ENCODE assay signal across 10 cellular contexts in the genomic region with DNA sequence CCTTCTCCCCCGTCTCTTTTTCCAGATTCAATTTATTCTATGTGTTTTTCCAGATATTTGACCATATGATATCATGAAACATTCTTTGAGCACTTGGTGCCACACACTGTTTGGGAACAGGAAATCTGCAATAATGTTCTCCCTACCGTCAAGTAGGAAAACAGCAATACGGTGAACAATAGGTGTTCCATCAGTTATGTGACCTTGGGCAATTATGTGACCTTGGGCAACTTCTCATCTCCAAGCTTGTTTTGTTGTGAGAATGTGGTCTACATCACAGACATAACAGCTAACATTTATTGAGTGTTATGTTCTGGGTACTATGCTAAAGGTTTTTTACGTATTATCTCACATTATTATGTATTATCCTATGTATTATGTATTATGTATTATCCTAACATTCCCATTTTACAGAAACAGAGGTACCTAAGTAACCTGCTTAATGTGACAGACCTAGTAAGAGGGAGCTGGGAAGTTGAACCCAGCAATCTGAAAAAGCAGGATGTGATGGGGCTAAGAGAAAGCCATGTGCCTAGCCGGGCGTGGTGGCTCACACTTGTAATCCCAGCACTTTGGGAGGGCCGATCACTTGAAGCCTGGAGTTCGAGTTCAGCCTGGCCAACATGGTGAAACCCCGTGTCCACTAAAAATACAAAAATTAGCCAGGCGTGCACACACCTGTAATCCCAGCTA. TPM values are rescaled to one million over a fixed set of nuclear protein-coding genes. Genes with fewer than 3 reads are reported as not detected.
DNase-seq lines count a peak whose midpoint lies in the region; ATAC-seq, FAIRE-seq and TF ChIP-seq lines count a peak whose summit lies in the region.
"Had no signal": no experiment of that assay in that cellular context is flagged by ENCODE, and none has a peak within 500 bp of the region (broad histone marks: within the 10 kb centered on the region; RNA-seq: fewer than 3 reads in every experiment).

No MANE protein-coding gene starts in this region.

- H3K4me1 ChIP-seq in mesodermal cell (ENCODE audit: control insufficient read depth, insufficient read depth, low read length, poor library complexity, severe bottlenecking), result peaks cover 19% of the 10 kb centered on the region

- H3K4me1 Mint-ChIP-seq in stimulated activated naive CD8-positive, alpha-beta T cell treated with anti-CD3 and anti-CD28 coated beads, Interleukin-15, Interleukin-2, amounts not matched to agents 100 ng/mL and 50 ng/mL, for 24 hours (ENCODE audit: low read depth), result peaks cover 49% of the 10 kb centered on the region

- no peaks in the 10 kb centered on the region for H3K27me3 Mint-ChIP-seq in stimulated activated naive CD8-positive, alpha-beta T cell treated with anti-CD3 and anti-CD28 coated beads, Interleukin-15, Interleukin-2, amounts not matched to agents 100 ng/mL and 50 ng/mL, for 24 hours

- ATAC-seq in stimulated activated naive CD8-positive, alpha-beta T cell treated with anti-CD3 and anti-CD28 coated beads, Interleukin-15, Interleukin-2, amounts not matched to agents 100 U/mL and 50 U/mL, for 24 hours, result no peak

- H3K27ac Mint-ChIP-seq in stimulated activated naive CD8-positive, alpha-beta T cell treated with anti-CD3 and anti-CD28 coated beads, Interleukin-15, Interleukin-2, amounts not matched to agents 100 ng/mL and 50 ng/mL, for 24 hours, result peak overlapping the region; percentile 99

- no peak for DNase-seq in stimulated activated naive CD8-positive, alpha-beta T cell treated with anti-CD3 and anti-CD28 coated beads, Interleukin-15, Interleukin-2, amounts not matched to agents 100 U/mL and 50 U/mL, for 24 hours
- DNase-seq in astrocyte of the spinal cord (ENCODE audit: low read depth, low spot score) (no peak), frontal cortex (ENCODE audit: low spot score in 2 of 2) (no peak), D341Med (ENCODE audit: low spot score) (no peak), NOMO-1 treated with dmso at 0.1 percent for 144 hours (lab: John Stamatoyannopoulos, UW; ENCODE audit: unreplicated experiment) (no peak), DMS 273 treated with DMSO at 0.1 percent for 48 hours (lab: John Stamatoyannopoulos, UW) (no peak)
- DNase-seq: central memory CD4-positive, alpha-beta T cell; NCI-H1694 had no signal

- in situ Hi-C loops in astrocyte of the spinal cord (cut with HindIII; ENCODE audit: low sequenced_read_pairs), result loop anchor here (10.0 kb wide), 1 partner anchor 177 kb away; no protein-coding TSS in a partner anchor

- H3K4me3 ChIP-seq in astrocyte of the spinal cord (ENCODE audit: low read depth, low read length) (peak overlapping the region; percentile 53), mesodermal cell (ENCODE audit: extremely low read depth, insufficient read depth, low read length, poor library complexity, severe bottlenecking) (peak overlapping the region; percentile 59)

- H3K36me3 Mint-ChIP-seq in stimulated activated naive CD8-positive, alpha-beta T cell treated with anti-CD3 and anti-CD28 coated beads, Interleukin-15, Interleukin-2, amounts not matched to agents 100 ng/mL and 50 ng/mL, for 24 hours (ENCODE audit: low read depth), result peaks cover 27% of the 10 kb centered on the region

- no peak for FAIRE-seq in frontal cortex (lab: Jason Lieb, UNC)

- H3K9me3 Mint-ChIP-seq in stimulated activated naive CD8-positive, alpha-beta T cell treated with anti-CD3 and anti-CD28 coated beads, Interleukin-15, Interleukin-2, amounts not matched to agents 100 ng/mL and 50 ng/mL, for 24 hours, result no peaks in the 10 kb centered on the region

- no peak for TF ChIP-seq CTCF in astrocyte of the spinal cord (IDR thresholded peaks at IDR 0.05; ENCODE audit: low read depth, low read length)

- H3K36me3 ChIP-seq in mesodermal cell (ENCODE audit: control insufficient read depth, insufficient read depth, low read length), result peaks cover 30% of the 10 kb centered on the region

- H3K4me3 Mint-ChIP-seq in stimulated activated naive CD8-positive, alpha-beta T cell treated with anti-CD3 and anti-CD28 coated beads, Interleukin-15, Interleukin-2, amounts not matched to agents 100 ng/mL and 50 ng/mL, for 24 hours, result peak overlapping the region; percentile 97

- H3K9me3 ChIP-seq in mesodermal cell (ENCODE audit: control insufficient read depth, low read length), result no peaks in the 10 kb centered on the region

- WGBS in mesodermal cell (ENCODE audit: insufficient coverage in 2 of 2), 2 experiments, result 95 to 96% methylated on average over 6 to 8 of the region's 10 CpGs

- no peak overlapping the region for H3K27ac ChIP-seq in mesodermal cell (ENCODE audit: low read depth, low read length, severe bottlenecking)

RNA-seq across cellular contexts. Expression of a gene that starts 1.2 kb away (rescaled TPM):
- 55.4 TPM for polyA plus RNA-seq in mesodermal cell (2013, experiment 1 of 2)
- 54.6 TPM for polyA plus RNA-seq in mesodermal cell (2013, experiment 2 of 2)
- total RNA-seq in frontal cortex, result 20.0 TPM

RNA-seq across cellular contexts. Expression of a gene that starts 48.4 kb away (rescaled TPM):
- polyA plus RNA-seq in mesodermal cell (2013, experiment 1 of 2), result 196 TPM
- polyA plus RNA-seq in mesodermal cell (2013, experiment 2 of 2), result 165 TPM
- 108 TPM for total RNA-seq in frontal cortex

RNA-seq across cellular contexts. Expression of a gene that starts 58.6 kb away (rescaled TPM):
- polyA plus RNA-seq in mesodermal cell (2013, experiment 1 of 2), result 0.81 TPM
- 1.6 TPM for polyA plus RNA-seq in mesodermal cell (2013, experiment 2 of 2)
- 2.4 TPM for total RNA-seq in frontal cortex
